25 cellular contexts compared by ENCODE assay signal in genomic region chr10:132404169-132404880, GRCh38. TPM values are rescaled to one million over a fixed set of nuclear protein-coding genes. Genes with fewer than 3 reads are reported as not detected.
DNase-seq lines count a peak whose midpoint lies in the region; TF ChIP-seq lines count a peak whose summit lies in the region.
"Had no signal": no experiment of that assay in that cellular context is flagged by ENCODE, and none has a peak within 500 bp of the region (broad histone marks: within the 10 kb centered on the region; RNA-seq: fewer than 3 reads in every experiment).

No MANE protein-coding gene starts in this region.

- no peak overlapping the region for H2AK5ac ChIP-seq in mesenchymal stem cell (ENCODE audit: low read length, severe bottlenecking)

- no peak overlapping the region for H3K18ac ChIP-seq in mesenchymal stem cell (ENCODE audit: low read depth in 1 of 2, low read length in 2 of 2)

- H3K27ac ChIP-seq in PC-9 (peak overlapping the region; percentile 44), endodermal cell (ENCODE audit: low read depth, low read length) (no peak overlapping the region), mesenchymal stem cell (ENCODE audit: low read length, poor library complexity, severe bottlenecking) (no peak overlapping the region), stomach (peak overlapping the region; percentile 23 to 99 (median 98))
- H3K27ac ChIP-seq: C4-2B, cardiac muscle cell, SJCRH30, thyroid gland had no signal

- H3K4me2 ChIP-seq in PC-9 (peak overlapping the region; percentile 69), mesenchymal stem cell (ENCODE audit: low read length, poor library complexity, severe bottlenecking) (no peak overlapping the region)

- H3K14ac ChIP-seq in mesenchymal stem cell (ENCODE audit: low read length in 2 of 2): no peak overlapping the region

- no peak overlapping the region for H2BK12ac ChIP-seq in mesenchymal stem cell (ENCODE audit: low read length in 2 of 2)

- H4K8ac ChIP-seq in mesenchymal stem cell (ENCODE audit: low read length): no peak overlapping the region

- H3K4me1 ChIP-seq in PC-9 (replicated peaks; ENCODE audit: insufficient read depth) (peaks cover 48% of the 10 kb centered on the region), endodermal cell (ENCODE audit: control insufficient read depth, insufficient read depth, low read length) (no peaks in the 10 kb centered on the region), mesenchymal stem cell (ENCODE audit: control insufficient read depth, insufficient read depth, low read depth, low read length) (peaks cover 48% of the 10 kb centered on the region), stomach (peaks cover 80 to 98% (median 89%) of the 10 kb centered on the region in 4 donors)

- no peaks in the 10 kb centered on the region for H3K27me3 ChIP-seq in PC-9 (ENCODE audit: insufficient read depth, low read depth)
- H3K27me3 ChIP-seq in endodermal cell (ENCODE audit: control insufficient read depth, insufficient read depth, low read length, poor library complexity, severe bottlenecking): no peaks in the 10 kb centered on the region
- H3K27me3 ChIP-seq in mesenchymal stem cell (ENCODE audit: control insufficient read depth in 1 of 2, insufficient read depth in 1 of 2, low read length in 2 of 2): no peaks in the 10 kb centered on the region
- no peaks in the 10 kb centered on the region for H3K27me3 ChIP-seq in stomach
- H3K27me3 ChIP-seq: cardiac muscle cell, thyroid gland had no signal

- 91 to 94% methylated on average over 24 to 28 of the region's 32 CpGs for WGBS in endodermal cell (ENCODE audit: insufficient coverage in 1 of 2, insufficient read length in 1 of 2), 2 experiments
- 89% methylated on average over 26 of the region's 32 CpGs for WGBS in mesenchymal stem cell
- 71 to 84% (median 76%) methylated on average over 5 to 32 of the region's 32 CpGs for WGBS in stomach, 5 donors

- H3K9ac ChIP-seq in endodermal cell (ENCODE audit: extremely low read depth, low read length, poor library complexity, severe bottlenecking) (no peak overlapping the region), mesenchymal stem cell (ENCODE audit: low read length) (no peak overlapping the region)

- no TSS peak for BruUV-seq in PC-9 (replicated peaks; lab: Mats Ljungman, UMichigan)
- BruUV-seq in MCF 10A (replicated peaks; lab: Mats Ljungman, UMichigan): no TSS peak

- no peaks in the 10 kb centered on the region for H3K9me2 ChIP-seq in PC-9 (ENCODE audit: insufficient read depth)

- H3K27me3 Mint-ChIP-seq in endodermal cell (ENCODE audit: insufficient read depth) (no peaks in the 10 kb centered on the region), MCF 10A (ENCODE audit: insufficient read depth, unreplicated experiment) (no peaks in the 10 kb centered on the region)
- H3K27me3 Mint-ChIP-seq: activated CD4-positive, alpha-beta memory T cell treated with anti-CD3 and anti-CD28 coated beads, Interleukin-2, amount 10 ng/mL, durations not matched to agents 7 days and 5 days; dendritic cell treated with granulocyte-macrophage colony-stimulating factor and Interleukin-4, amounts not matched to agents 40 ng/mL and 50 ng/mL, for 4 days; IgD-negative memory B cell; progenitor cell of endocrine pancreas; stimulated activated naive CD8-positive, alpha-beta T cell treated with anti-CD3 and anti-CD28 coated beads, Interleukin-15, amount 100 ng/mL, for 72 hours; T-cell had no signal

- CTCF ChIA-PET in PC-9 (lab: Charles Lee): interaction anchor here (0.9 kb wide), 1 partner anchor 43 kb away, joined by 4 read pairs; no protein-coding TSS in a partner anchor
- CTCF ChIA-PET in MCF 10A (lab: Yijun Ruan, JAX): no interaction called here

- H4K91ac ChIP-seq in mesenchymal stem cell (ENCODE audit: low read length): peak overlapping the region; percentile 40

- H3K36me3 ChIP-seq in PC-9 (ENCODE audit: low read depth) (no peaks in the 10 kb centered on the region), endodermal cell (ENCODE audit: control insufficient read depth, insufficient read depth, low read length) (no peaks in the 10 kb centered on the region), mesenchymal stem cell (ENCODE audit: control insufficient read depth in 1 of 2, insufficient read depth in 2 of 2, low read depth in 1 of 2, low read length in 2 of 2) (peaks cover 12 to 90% of the 10 kb centered on the region in 2 experiments), stomach (peaks cover 23 to 31% (median 28%) of the 10 kb centered on the region in 4 donors)
- H3K36me3 ChIP-seq: SJCRH30 had no signal

- no peak overlapping the region for H2BK15ac ChIP-seq in mesenchymal stem cell (ENCODE audit: low read depth, poor library complexity, severe bottlenecking)

- H3K4me3 Mint-ChIP-seq in endodermal cell: no peak overlapping the region
- H3K4me3 Mint-ChIP-seq in MCF 10A (ENCODE audit: unreplicated experiment): no peak overlapping the region
- H3K4me3 Mint-ChIP-seq: activated CD4-positive, alpha-beta memory T cell treated with anti-CD3 and anti-CD28 coated beads, Interleukin-2, amount 10 ng/mL, durations not matched to agents 7 days and 5 days; dendritic cell treated with granulocyte-macrophage colony-stimulating factor and Interleukin-4, amounts not matched to agents 40 ng/mL and 50 ng/mL, for 4 days; H9; IgD-negative memory B cell; stimulated activated naive CD8-positive, alpha-beta T cell treated with anti-CD3 and anti-CD28 coated beads, Interleukin-15, amount 100 ng/mL, for 72 hours; T-cell had no signal

- no peak for TF ChIP-seq CTCF in PC-9 (conservative IDR thresholded peaks at IDR 0.05)
- TF ChIP-seq CTCF in endodermal cell (conservative IDR thresholded peaks at IDR 0.05): no peak
- TF ChIP-seq CTCF in stomach (IDR thresholded peaks at IDR 0.05): no peak
- no peak for TF ChIP-seq CTCF in MCF 10A (IDR thresholded peaks at IDR 0.05; ENCODE audit: unreplicated experiment)

- H2BK5ac ChIP-seq in mesenchymal stem cell (ENCODE audit: low read depth, low read length, poor library complexity, severe bottlenecking): no peak overlapping the region

- H3K4ac ChIP-seq in mesenchymal stem cell (ENCODE audit: low read depth in 1 of 2, low read length in 2 of 2): no peak overlapping the region

- no peak overlapping the region for H2BK120ac ChIP-seq in mesenchymal stem cell (ENCODE audit: low read depth, low read length)

- no peak for TF ChIP-seq POLR2A in stomach (IDR thresholded peaks at IDR 0.05)

- H3K9me3 ChIP-seq in PC-9 (ENCODE audit: insufficient read depth, low read depth): no peaks in the 10 kb centered on the region
- H3K9me3 ChIP-seq in endodermal cell (ENCODE audit: control insufficient read depth, low read length): no peaks in the 10 kb centered on the region
- no peaks in the 10 kb centered on the region for H3K9me3 ChIP-seq in mesenchymal stem cell (ENCODE audit: control insufficient read depth, low read length)
- no peaks in the 10 kb centered on the region for H3K9me3 ChIP-seq in stomach
- H3K9me3 ChIP-seq: SJCRH30, thyroid gland had no signal

- peaks cover 45% of the 10 kb centered on the region for H3K79me2 ChIP-seq in PC-9 (ENCODE audit: low read depth)

- POLR2A ChIA-PET in PC-9 (lab: Charles Lee; ENCODE audit: unreplicated experiment) (interaction anchor here (0.7 kb wide), 1 partner anchor 609 kb away, joined by 4 read pairs; no protein-coding TSS in a partner anchor), MCF 10A (lab: Yijun Ruan, JAX) (no interaction called here)

- H2AFZ ChIP-seq in PC-9 (no peak overlapping the region), mesenchymal stem cell (ENCODE audit: low read depth, low read length) (no peak overlapping the region)

- H3K9me3 Mint-ChIP-seq in endodermal cell (no peaks in the 10 kb centered on the region), MCF 10A (ENCODE audit: unreplicated experiment) (no peaks in the 10 kb centered on the region)
- H3K9me3 Mint-ChIP-seq: activated CD4-positive, alpha-beta memory T cell treated with anti-CD3 and anti-CD28 coated beads, Interleukin-2, amount 10 ng/mL, durations not matched to agents 7 days and 5 days; activated naive CD4-positive, alpha-beta T cell treated with anti-CD3 and anti-CD28 coated beads, Interleukin-2, amount 50 U/mL, for 72 hours; dendritic cell treated with granulocyte-macrophage colony-stimulating factor and Interleukin-4, amounts not matched to agents 40 ng/mL and 50 ng/mL, for 4 days; H9; IgD-negative memory B cell; stimulated activated naive CD8-positive, alpha-beta T cell treated with anti-CD3 and anti-CD28 coated beads, Interleukin-15, amount 100 ng/mL, for 72 hours; T-cell had no signal

- no peaks in the 10 kb centered on the region for H4K20me1 ChIP-seq in PC-9 (ENCODE audit: insufficient read depth)

- peaks cover 13% of the 10 kb centered on the region; the same call in 1 of the 2 replicates for H3F3A ChIP-seq in PC-9 (ENCODE audit: insufficient read depth, low read depth)

- intact Hi-C loops in PC-9 (cut with micrococcal nuclease; ENCODE audit: unreplicated experiment) (no loop called here), stomach (cut with DNase I; ENCODE audit: low total_unique reads) (no loop called here), MCF 10A (cut with micrococcal nuclease) (no loop called here)

- no peak overlapping the region for H3K23ac ChIP-seq in mesenchymal stem cell (ENCODE audit: low read length in 2 of 2)

- H3K36me3 Mint-ChIP-seq in endodermal cell (ENCODE audit: low read depth) (peaks cover 7% of the 10 kb centered on the region), MCF 10A (ENCODE audit: insufficient read depth, unreplicated experiment) (peaks cover 27% of the 10 kb centered on the region)
- H3K36me3 Mint-ChIP-seq: activated naive CD4-positive, alpha-beta T cell treated with anti-CD3 and anti-CD28 coated beads, Interleukin-2, amount 50 U/mL, for 72 hours; IgD-negative memory B cell had no signal

- DNase-seq in PC-9 (no peak), endodermal cell (peak; percentile 51), mesenchymal stem cell (no peak), stomach (no peak), NCI-H2081 treated with DMSO at 0.1 percent for 48 hours (lab: John Stamatoyannopoulos, UW) (no peak), MCF 10A (ENCODE audit: unreplicated experiment) (no peak), iPS-NIHi11 (ENCODE audit: low spot score) (no peak)
- DNase-seq: activated CD4-positive, alpha-beta memory T cell treated with anti-CD3 and anti-CD28 coated beads, Interleukin-2, amount 10 ng/mL, durations not matched to agents 7 days and 5 days; DMS79; GDM1; mammary epithelial cell; NCI-H1092 treated with DMSO at 0.1 percent for 48 hours; NCI-H187 treated with DMSO at 0.1 percent for 48 hours; NCI-H526; SJCRH30; stimulated activated naive CD8-positive, alpha-beta T cell treated with anti-CD3 and anti-CD28 coated beads, Interleukin-15, amount 100 ng/mL, for 72 hours; T-cell had no signal

- H3K4me1 Mint-ChIP-seq in endodermal cell: peaks cover 13% of the 10 kb centered on the region
- no peaks in the 10 kb centered on the region for H3K4me1 Mint-ChIP-seq in MCF 10A (ENCODE audit: insufficient read depth, unreplicated experiment)

- no peak for TF ChIP-seq EP300 in stomach (IDR thresholded peaks at IDR 0.05)

- peaks cover 66% of the 10 kb centered on the region for H3K79me1 ChIP-seq in mesenchymal stem cell (replicated peaks; ENCODE audit: low read length, poor library complexity, severe bottlenecking)

- H3K27ac Mint-ChIP-seq in endodermal cell: no peak overlapping the region
- no peak overlapping the region for H3K27ac Mint-ChIP-seq in MCF 10A (ENCODE audit: low read depth, unreplicated experiment)
- H3K27ac Mint-ChIP-seq: activated CD4-positive, alpha-beta memory T cell treated with anti-CD3 and anti-CD28 coated beads, Interleukin-2, amount 10 ng/mL, durations not matched to agents 7 days and 5 days; activated naive CD4-positive, alpha-beta T cell treated with anti-CD3 and anti-CD28 coated beads, Interleukin-2, amount 50 U/mL, for 72 hours; dendritic cell treated with granulocyte-macrophage colony-stimulating factor and Interleukin-4, amounts not matched to agents 40 ng/mL and 50 ng/mL, for 4 days; progenitor cell of endocrine pancreas; stimulated activated naive CD8-positive, alpha-beta T cell treated with anti-CD3 and anti-CD28 coated beads, Interleukin-15, amount 100 ng/mL, for 72 hours; T-cell had no signal

- no peak overlapping the region for H3K4me3 ChIP-seq in PC-9
- no peak overlapping the region for H3K4me3 ChIP-seq in endodermal cell (ENCODE audit: low read length)
- H3K4me3 ChIP-seq in mesenchymal stem cell (ENCODE audit: insufficient read depth in 1 of 2, low read depth in 1 of 2, low read length in 2 of 2): no peak overlapping the region
- peak overlapping the region in 1 of 4 donors; percentile 6 for H3K4me3 ChIP-seq in stomach
- H3K4me3 ChIP-seq: cardiac muscle cell, SJCRH30, thyroid gland had no signal

RNA-seq across cellular contexts. Expression of gene PWWP2B, which starts 7.3 kb away (rescaled TPM):
- total RNA-seq in PC-9 (2021) (16.9 and 20.6 TPM in 2 replicates), endodermal cell (10 to 100 TPM; 11.4 to 13.9 TPM), stomach (100 to 1,000 TPM in 1 of 5 donors, 10 to 100 TPM in 3, 1 to 10 TPM in 1; 8.5 to 167 (median 22.9) TPM), MCF 10A (2022) (10.0 and 13.0 TPM in 2 replicates)
- polyA plus RNA-seq in endodermal cell (2013, experiment 1 of 2): 7.5 TPM
- 6.7 TPM for polyA plus RNA-seq in endodermal cell (2013, experiment 2 of 2)
- 9.8 TPM for polyA plus RNA-seq in mesenchymal stem cell (2013, experiment 1 of 2)
- 9.5 TPM for polyA plus RNA-seq in mesenchymal stem cell (2013, experiment 2 of 2)
- polyA plus RNA-seq in stomach: 10 to 100 TPM; 14.2 to 24.4 (median 22.7) TPM

Comparison
In these comparisons a context has a peak if more than half of its experiments do, and no peak if none do; other contexts are left out.
1. H3K27ac ChIP-seq: peak in PC-9 (single experiment) and stomach (5 of 5); none in endodermal cell (single experiment) and mesenchymal stem cell (single experiment).